In genomic region chr9:130893250-130894101, GRCh38 we compare ENCODE assay signal across 11 cellular contexts. TPM values are rescaled to one million over a fixed set of nuclear protein-coding genes. Genes with fewer than 3 reads are reported as not detected.
DNase-seq lines count a peak whose midpoint lies in the region; ATAC-seq and TF ChIP-seq lines count a peak whose summit lies in the region.
"Had no signal": no experiment of that assay in that cellular context is flagged by ENCODE, and none has a peak within 500 bp of the region (broad histone marks: within the 10 kb centered on the region; RNA-seq: fewer than 3 reads in every experiment).

No MANE protein-coding gene starts in this region.

- DNase-seq in OCI-M1 (lab: John Stamatoyannopoulos, UW) (peak; percentile 27), dedifferentiated amniotic fluid mesenchymal stem cell (ENCODE audit: extremely low spot score) (no peak), glutamatergic neuron (no peak)
- DNase-seq: DND-41, KBM-7 had no signal

- no peaks in the 10 kb centered on the region for H3K9me3 ChIP-seq in BLaER1 treated with 17β-estradiol and CSF1 and Interleukin-3, amounts not matched to agents 10 nM and 100 nM (replicated peaks in 1 of 11)
- H3K9me3 ChIP-seq in muscle layer of colon (ENCODE audit: low read length) = no peaks in the 10 kb centered on the region

- peaks cover 21% of the 10 kb centered on the region for H3K4me1 Mint-ChIP-seq in glutamatergic neuron (ENCODE audit: low read depth, unreplicated experiment)

- peak overlapping the region; percentile 83 to 96 (median 90) for H3K4me2 ChIP-seq in BLaER1 treated with 17β-estradiol and CSF1 and Interleukin-3, amounts not matched to agents 10 nM and 100 nM

- no peaks in the 10 kb centered on the region for H3K27me3 ChIP-seq in BLaER1 treated with 17β-estradiol and CSF1 and Interleukin-3, amounts not matched to agents 10 nM and 100 nM
- peaks cover 0 to 12% of the 10 kb centered on the region in 2 donors for H3K27me3 ChIP-seq in muscle layer of colon (ENCODE audit: control insufficient read depth in 1 of 2, insufficient read depth in 2 of 2, low read length in 2 of 2)

- no peak overlapping the region for H3K4me3 Mint-ChIP-seq in glutamatergic neuron (ENCODE audit: unreplicated experiment)
- H3K4me3 Mint-ChIP-seq: activated naive CD8-positive, alpha-beta T cell had no signal

- H3K36me3 Mint-ChIP-seq in glutamatergic neuron (ENCODE audit: unreplicated experiment) = no peaks in the 10 kb centered on the region
- H3K36me3 Mint-ChIP-seq: activated naive CD8-positive, alpha-beta T cell had no signal

- peaks cover 7% of the 10 kb centered on the region for H3K27me3 Mint-ChIP-seq in glutamatergic neuron (ENCODE audit: unreplicated experiment)
- H3K27me3 Mint-ChIP-seq: activated naive CD8-positive, alpha-beta T cell had no signal

- no peak for TF ChIP-seq CTCF in glutamatergic neuron (IDR thresholded peaks at IDR 0.05; ENCODE audit: partially characterized antibody, unreplicated experiment)

- H3K36me3 ChIP-seq in BLaER1 treated with 17β-estradiol and CSF1 and Interleukin-3, amounts not matched to agents 10 nM and 100 nM = peaks cover 13 to 25% (median 23%) of the 10 kb centered on the region in 11 experiments
- peaks cover 48% of the 10 kb centered on the region for H3K36me3 ChIP-seq in muscle layer of colon (ENCODE audit: insufficient read depth, low read length)

- peak overlapping the region; percentile 55 to 80 (median 69) for H3K27ac ChIP-seq in BLaER1 treated with 17β-estradiol and CSF1 and Interleukin-3, amounts not matched to agents 10 nM and 100 nM
- peak overlapping the region; percentile 6 for H3K27ac ChIP-seq in muscle layer of colon (ENCODE audit: low read depth, low read length)

- peaks cover 8% of the 10 kb centered on the region for H3K9me3 Mint-ChIP-seq in glutamatergic neuron (ENCODE audit: unreplicated experiment)

- peaks cover 39 to 72% (median 61%) of the 10 kb centered on the region in 10 experiments for H3K4me1 ChIP-seq in BLaER1 treated with 17β-estradiol and CSF1 and Interleukin-3, amounts not matched to agents 10 nM and 100 nM
- peaks cover 26% of the 10 kb centered on the region for H3K4me1 ChIP-seq in muscle layer of colon (ENCODE audit: insufficient read depth, low read length)

- peak overlapping the region; percentile 41 to 74 (median 69); a peak in 21 of 22 replicates for H3K9ac ChIP-seq in BLaER1 treated with 17β-estradiol and CSF1 and Interleukin-3, amounts not matched to agents 10 nM and 100 nM
- H3K9ac ChIP-seq in muscle layer of colon (ENCODE audit: low read length) = no peak overlapping the region

- peaks cover 0 to 72% (median 44%) of the 10 kb centered on the region in 11 experiments; a peak in 17 of 22 replicates for H4K20me1 ChIP-seq in BLaER1 treated with 17β-estradiol and CSF1 and Interleukin-3, amounts not matched to agents 10 nM and 100 nM

- H3K4me3 ChIP-seq in BLaER1 treated with 17β-estradiol and CSF1 and Interleukin-3, amounts not matched to agents 10 nM and 100 nM = peak overlapping the region; percentile 18 to 64 (median 43); a peak in 19 of 20 replicates
- no peak overlapping the region for H3K4me3 ChIP-seq in muscle layer of colon (ENCODE audit: low read depth in 1 of 2, low read length in 2 of 2)

- ATAC-seq in esophagus mucosa (peak; percentile 76), HG02885 (IDR thresholded peaks at IDR 0.05; ENCODE audit: poor library complexity, unreplicated experiment) (no peak), HG03439 (IDR thresholded peaks at IDR 0.05; ENCODE audit: unreplicated experiment) (no peak)

- H3K27ac Mint-ChIP-seq in glutamatergic neuron (ENCODE audit: unreplicated experiment) = no peak overlapping the region
- H3K27ac Mint-ChIP-seq: activated naive CD8-positive, alpha-beta T cell had no signal

RNA-seq across cellular contexts. Expression of gene QRFP, which starts 3.1 kb away (rescaled TPM):
- not detected for total RNA-seq in esophagus mucosa
- not detected for total RNA-seq in glutamatergic neuron (ENCODE audit: unreplicated experiment)

RNA-seq across cellular contexts. Expression of gene FIBCD1, which starts 45.6 kb away (rescaled TPM):
- 0.20 TPM for total RNA-seq in esophagus mucosa
- not detected for total RNA-seq in glutamatergic neuron (ENCODE audit: unreplicated experiment)

RNA-seq across cellular contexts. Expression of gene ABL1, which starts 58.4 kb away (rescaled TPM):
- total RNA-seq in esophagus mucosa (28.4 TPM), glutamatergic neuron (ENCODE audit: unreplicated experiment) (118 TPM)

Comparison
In these comparisons a context has a peak if more than half of its experiments do, and no peak if none do; other contexts are left out.
1. H3K4me3 ChIP-seq: peak in BLaER1 treated with 17β-estradiol and CSF1 and Interleukin-3, amounts not matched to agents 10 nM and 100 nM (10 of 10); none in muscle layer of colon (0 of 2).